ENCODE assay signal across 20 cellular contexts in genomic region chr1:107707111-107707510, GRCh38.
A peak's percentile ranks its signal among the peaks of the same experiment; 100 is the strongest.
DNase-seq lines count a peak whose midpoint lies in the region; ATAC-seq and TF ChIP-seq lines count a peak whose summit lies in the region.
"Had no signal": no experiment of that assay in that cellular context is flagged by ENCODE, and none has a peak within 500 bp of the region (broad histone marks: within the 10 kb centered on the region; RNA-seq: fewer than 3 reads in every experiment).

No MANE protein-coding gene starts in this region.

- H3K27me3 ChIP-seq in MM.1S (replicated peaks; ENCODE audit: insufficient read depth, low read length) (no peaks in the 10 kb centered on the region), spleen (replicated peaks in 1 of 7) (no peaks in the 10 kb centered on the region)

- peaks cover 16% of the 10 kb centered on the region for H3F3A ChIP-seq in MM.1S (ENCODE audit: insufficient read depth, low read length)

- peak overlapping the region; percentile 20; the same call in 1 of the 2 replicates for H3K4me3 ChIP-seq in MM.1S (ENCODE audit: low read length)
- H3K4me3 ChIP-seq in spleen: no peak overlapping the region
- H3K4me3 ChIP-seq: A549, GM12878, GM23248 had no signal

- H3K9ac ChIP-seq in MM.1S (ENCODE audit: low read length): peak overlapping the region; percentile 58
- H3K9ac ChIP-seq: GM23248 had no signal

- DNase-seq in natural killer cell: no peak
- no peak for DNase-seq in natural killer cell treated with Interleukin-12 subunit alpha and Interleukin-12 subunit beta and Interleukin-15 and Interleukin-18, amount 100 ng/mL, for 72 hours (ENCODE audit: low spot score)
- DNase-seq in MM.1S: peak; percentile 76
- peak; percentile 60 for DNase-seq in RPMI8226
- no peak for DNase-seq in spleen
- no peak for DNase-seq in H4 (ENCODE audit: low spot score)
- no peak for DNase-seq in NCI-H2029 treated with DMSO at 0.1 percent for 48 hours (lab: John Stamatoyannopoulos, UW)
- DNase-seq: 8988T; ACHN; C1 segment of cervical spinal cord; Calu3; CD4-positive, alpha-beta memory T cell; COR-L47; DMS53; DMS79 treated with DMSO at 0.1 percent for 48 hours; GM23248; H9 had no signal

- no peaks in the 10 kb centered on the region for H4K20me1 ChIP-seq in MM.1S (ENCODE audit: insufficient read depth, low read length)

- WGBS in spleen, 5 donors: 75 to 96% (median 89%) methylated on average over 2 of the region's 2 CpGs

- H3K36me3 ChIP-seq in MM.1S (replicated peaks; ENCODE audit: insufficient read depth, low read length): no peaks in the 10 kb centered on the region
- H3K36me3 ChIP-seq in spleen: peaks cover 0 to 38% (median 0%) of the 10 kb centered on the region in 6 donors

- H3K4me1 Mint-ChIP-seq in natural killer cell: peaks cover 8 to 16% of the 10 kb centered on the region in 2 donors
- H3K4me1 Mint-ChIP-seq in natural killer cell treated with Interleukin-12 subunit alpha and Interleukin-12 subunit beta and Interleukin-15 and Interleukin-18, amount 100 ng/mL, for 72 hours (ENCODE audit: low read depth in 2 of 2): peaks cover 0 to 10% of the 10 kb centered on the region in 2 donors
- H3K4me1 Mint-ChIP-seq: CD4-positive, alpha-beta memory T cell; H9 had no signal

- H3K27me3 Mint-ChIP-seq in natural killer cell (ENCODE audit: low read depth in 2 of 2): no peaks in the 10 kb centered on the region
- H3K27me3 Mint-ChIP-seq in natural killer cell treated with Interleukin-12 subunit alpha and Interleukin-12 subunit beta and Interleukin-15 and Interleukin-18, amount 100 ng/mL, for 72 hours: no peaks in the 10 kb centered on the region
- H3K27me3 Mint-ChIP-seq: CD4-positive, alpha-beta memory T cell had no signal

- TF ChIP-seq CTCF in natural killer cell (IDR thresholded peaks at IDR 0.05): no peak
- TF ChIP-seq CTCF in MM.1S (IDR thresholded peaks at IDR 0.05; ENCODE audit: low read length): no peak
- TF ChIP-seq CTCF in spleen (IDR thresholded peaks at IDR 0.05 in 8 of 11, conservative IDR thresholded peaks at IDR 0.05 in 3 of 11): no peak

- TF ChIP-seq POLR2A in spleen (IDR thresholded peaks at IDR 0.05): no peak

- H3K27ac ChIP-seq in MM.1S (ENCODE audit: low read length): peak overlapping the region; percentile 96
- H3K27ac ChIP-seq in spleen: no peak overlapping the region
- H3K27ac ChIP-seq: A549, GM23248 had no signal

- H3K9me3 ChIP-seq in MM.1S (replicated peaks; ENCODE audit: insufficient read depth, low read length): no peaks in the 10 kb centered on the region
- H3K9me3 ChIP-seq in spleen: peaks cover 0 to 10% (median 5%) of the 10 kb centered on the region in 8 donors
- H3K9me3 ChIP-seq: A549 had no signal

- H3K79me2 ChIP-seq in MM.1S (ENCODE audit: low read length): no peaks in the 10 kb centered on the region

- H3K9me3 Mint-ChIP-seq in natural killer cell: no peaks in the 10 kb centered on the region
- no peaks in the 10 kb centered on the region for H3K9me3 Mint-ChIP-seq in natural killer cell treated with Interleukin-12 subunit alpha and Interleukin-12 subunit beta and Interleukin-15 and Interleukin-18, amount 100 ng/mL, for 72 hours
- H3K9me3 Mint-ChIP-seq: H9 had no signal

- no peak overlapping the region for H3K4me3 Mint-ChIP-seq in natural killer cell
- no peak overlapping the region for H3K4me3 Mint-ChIP-seq in natural killer cell treated with Interleukin-12 subunit alpha and Interleukin-12 subunit beta and Interleukin-15 and Interleukin-18, amount 100 ng/mL, for 72 hours
- H3K4me3 Mint-ChIP-seq: CD4-positive, alpha-beta memory T cell; H9 had no signal

- 0 out of 2 replicates have a peak overlapping the region, but pooled peaks have one; percentile 15 for H2AFZ ChIP-seq in MM.1S (ENCODE audit: low read length)
- H2AFZ ChIP-seq: GM23248 had no signal

- H3K36me3 Mint-ChIP-seq in natural killer cell: peaks cover 1% of the 10 kb centered on the region
- peaks cover 6% of the 10 kb centered on the region for H3K36me3 Mint-ChIP-seq in natural killer cell treated with Interleukin-12 subunit alpha and Interleukin-12 subunit beta and Interleukin-15 and Interleukin-18, amount 100 ng/mL, for 72 hours

- H3K4me1 ChIP-seq in MM.1S (ENCODE audit: low read length) (peaks cover 33% of the 10 kb centered on the region), spleen (no peaks in the 10 kb centered on the region)

- peak overlapping the region; percentile 14 to 51 for H3K27ac Mint-ChIP-seq in natural killer cell
- H3K27ac Mint-ChIP-seq in natural killer cell treated with Interleukin-12 subunit alpha and Interleukin-12 subunit beta and Interleukin-15 and Interleukin-18, amount 100 ng/mL, for 72 hours: no peak overlapping the region
- H3K27ac Mint-ChIP-seq: CD4-positive, alpha-beta memory T cell; H9 had no signal

- peak overlapping the region; percentile 83 for H3K4me2 ChIP-seq in MM.1S (ENCODE audit: low read depth, low read length)
- H3K4me2 ChIP-seq: A549 had no signal

- intact Hi-C loops in natural killer cell (cut with micrococcal nuclease) (no loop called here), spleen (cut with DNase I; ENCODE audit: low total_unique reads) (no loop called here)

- no peak for ATAC-seq in natural killer cell
- ATAC-seq in natural killer cell treated with Interleukin-12 subunit alpha and Interleukin-12 subunit beta and Interleukin-15 and Interleukin-18, amount 100 ng/mL, for 72 hours: no peak
- ATAC-seq: A549, GM12878, HCT116 had no signal

- no peaks in the 10 kb centered on the region for H3K9me2 ChIP-seq in MM.1S (replicated peaks; ENCODE audit: insufficient read depth, low read length)

Comparison
In these comparisons a context has a peak if more than half of its experiments do, and no peak if none do; other contexts are left out.
1. H3K27ac Mint-ChIP-seq: peak in natural killer cell (2 of 2); none in natural killer cell treated with Interleukin-12 subunit alpha and Interleukin-12 subunit beta and Interleukin-15 and Interleukin-18, amount 100 ng/mL, for 72 hours (0 of 2).
2. DNase-seq: peak in MM.1S (single experiment) and RPMI8226 (single experiment); none in natural killer cell (single experiment), natural killer cell treated with Interleukin-12 subunit alpha and Interleukin-12 subunit beta and Interleukin-15 and Interleukin-18, amount 100 ng/mL, for 72 hours (single experiment), spleen (single experiment), H4 (single experiment) and NCI-H2029 treated with DMSO at 0.1 percent for 48 hours (single experiment).